1 cellular context compared by ENCODE assay signal in genomic region chr10:73110345-73110849, GRCh38.
TF ChIP-seq lines count a peak whose summit lies in the region.

NUDT13 (plus strand) TSS chr10:73110455; CDS start chr10:73114366, 3,911 bp downstream.

TF ChIP-seq in K562, 482 proteins besides CTCF, POLR2A, EP300 and RAD21 (continued from another document and continues in another):
- no peak for TF ChIP-seq FOXK1 (CRISPR knock-in tag; IDR thresholded peaks at IDR 0.05; ENCODE audit: borderline replicate concordance)
- no peak for TF ChIP-seq ZNF445 (CRISPR knock-in tag; IDR thresholded peaks at IDR 0.05; ENCODE audit: low read depth)
- no peak for TF ChIP-seq SFPQ (IDR thresholded peaks at IDR 0.05; ENCODE audit: low read depth, low read length)
- no peak for TF ChIP-seq POLR2B (IDR thresholded peaks at IDR 0.05; ENCODE audit: low read depth, partially characterized antibody)
- no peak for TF ChIP-seq PML (IDR thresholded peaks at IDR 0.05; ENCODE audit: low read length)
- TF ChIP-seq ZBTB5 (IDR thresholded peaks at IDR 0.05) = no peak
- TF ChIP-seq ZBTB17 (CRISPR knock-in tag; IDR thresholded peaks at IDR 0.05) = no peak
- TF ChIP-seq FOXK2 (conservative IDR thresholded peaks at IDR 0.05 in 1 of 2, IDR thresholded peaks at IDR 0.05 in 1 of 2; ENCODE audit: low read depth in 2 of 2) = peak; percentile 24 to 30; a peak in 3 of 4 replicates
- TF ChIP-seq PREB (CRISPR knock-in tag; IDR thresholded peaks at IDR 0.05) = no peak
- no peak for TF ChIP-seq TRIM25 (IDR thresholded peaks at IDR 0.05; ENCODE audit: borderline replicate concordance)
- peak; percentile 99 for TF ChIP-seq ETS1 (conservative IDR thresholded peaks at IDR 0.05; ENCODE audit: control insufficient read depth, low read depth, low read length)
- TF ChIP-seq ZNF282 (CRISPR knock-in tag; IDR thresholded peaks at IDR 0.05) = no peak
- peak; percentile 59; the same call in 1 of the 2 replicates for TF ChIP-seq NFATC3 (IDR thresholded peaks at IDR 0.05)
- peak; percentile 93 for TF ChIP-seq CREM (IDR thresholded peaks at IDR 0.05; ENCODE audit: low read depth)
- TF ChIP-seq ZNF318 (IDR thresholded peaks at IDR 0.05; ENCODE audit: borderline replicate concordance in 1 of 2, low read depth in 1 of 2) = no peak
- TF ChIP-seq ZNF668 (CRISPR knock-in tag; IDR thresholded peaks at IDR 0.05) = no peak
- TF ChIP-seq SETDB1 (IDR thresholded peaks at IDR 0.05; ENCODE audit: low read length) = no peak
- no peak for TF ChIP-seq KLF13 (tag; IDR thresholded peaks at IDR 0.05; ENCODE audit: borderline replicate concordance, low read depth)
- no peak for TF ChIP-seq ARID4B (CRISPR knock-in tag; IDR thresholded peaks at IDR 0.05)
- peak; percentile 100 for TF ChIP-seq HCFC1 (IDR thresholded peaks at IDR 0.05; ENCODE audit: low read depth, low read length)
- TF ChIP-seq ZBTB49 (CRISPR knock-in tag; IDR thresholded peaks at IDR 0.05; ENCODE audit: borderline replicate concordance) = no peak
- TF ChIP-seq ATF1 (CRISPR knock-in tag; IDR thresholded peaks at IDR 0.05) = no peak
- TF ChIP-seq ATF1 (tag; IDR thresholded peaks at IDR 0.05) = peak; percentile 56
- no peak for TF ChIP-seq GATAD2B (IDR thresholded peaks at IDR 0.05; ENCODE audit: borderline replicate concordance)
- 0 out of 2 replicates have a peak, but pooled peaks have one; percentile 48 for TF ChIP-seq ELF4 (CRISPR knock-in tag; IDR thresholded peaks at IDR 0.05)
- TF ChIP-seq ZNF133 (CRISPR knock-in tag; IDR thresholded peaks at IDR 0.05) = no peak
- TF ChIP-seq ZNF764 (CRISPR knock-in tag; IDR thresholded peaks at IDR 0.05; ENCODE audit: low read depth) = no peak
- no peak for TF ChIP-seq RFX1 (IDR thresholded peaks at IDR 0.05)
- TF ChIP-seq MAFK (IDR thresholded peaks at IDR 0.05; ENCODE audit: low read length) = peak; percentile 40; the same call in 1 of the 2 replicates
- TF ChIP-seq MECOM (CRISPR knock-in tag; IDR thresholded peaks at IDR 0.05) = no peak
- no peak for TF ChIP-seq ZNF77 (CRISPR knock-in tag; IDR thresholded peaks at IDR 0.05)
- no peak for TF ChIP-seq ZNF23 (CRISPR knock-in tag; IDR thresholded peaks at IDR 0.05)
- TF ChIP-seq ZNF436 (CRISPR knock-in tag; IDR thresholded peaks at IDR 0.05) = no peak
- TF ChIP-seq CREBBP (IDR thresholded peaks at IDR 0.05; ENCODE audit: low read depth, low read length) = no peak
- TF ChIP-seq SAP30 (IDR thresholded peaks at IDR 0.05; ENCODE audit: borderline replicate concordance, insufficient read depth, low read depth, low read length, poor library complexity, severe bottlenecking) = peak; percentile 44
- TF ChIP-seq KHSRP (IDR thresholded peaks at IDR 0.05) = no peak
- no peak for TF ChIP-seq ZSCAN29 (IDR thresholded peaks at IDR 0.05)
